1 cellular context compared by ENCODE assay signal in genomic region chrX:16807548-16807947, GRCh38.
TF ChIP-seq lines count a peak whose summit lies in the region.

No MANE protein-coding gene starts in this region.

TF ChIP-seq in HepG2, 621 proteins besides CTCF, POLR2A, EP300 and RAD21 (continued from another document):
- TF ChIP-seq ZBTB37 (CRISPR knock-in tag; IDR thresholded peaks at IDR 0.05), result no peak
- no peak for TF ChIP-seq NONO (IDR thresholded peaks at IDR 0.05)
- TF ChIP-seq NONO (CRISPR knock-in tag; conservative IDR thresholded peaks at IDR 0.05), result no peak
- no peak for TF ChIP-seq JDP2 (CRISPR knock-in tag; IDR thresholded peaks at IDR 0.05; ENCODE audit: borderline replicate concordance)
- no peak for TF ChIP-seq ZNF251 (CRISPR knock-in tag; IDR thresholded peaks at IDR 0.05)
- TF ChIP-seq NFKBIZ (CRISPR knock-in tag; IDR thresholded peaks at IDR 0.05), result no peak
- TF ChIP-seq MYPOP (CRISPR knock-in tag; IDR thresholded peaks at IDR 0.05), result no peak
